Comparison of ENCODE assay signal across 8 cellular contexts in genomic region chr19:47186337-47187022, GRCh38. TPM values are rescaled to one million over a fixed set of nuclear protein-coding genes. Genes with fewer than 3 reads are reported as not detected.
DNase-seq lines count a peak whose midpoint lies in the region; ATAC-seq and TF ChIP-seq lines count a peak whose summit lies in the region.

No MANE protein-coding gene starts in this region.

- H3K27me3 ChIP-seq in stomach, result no peaks in the 10 kb centered on the region
- no peaks in the 10 kb centered on the region for H3K27me3 ChIP-seq in BE2C

- ATAC-seq in GM18511 (IDR thresholded peaks at IDR 0.05; ENCODE audit: unreplicated experiment), result peak; percentile 89
- ATAC-seq in HG02938 (IDR thresholded peaks at IDR 0.05; ENCODE audit: unreplicated experiment), result peak; percentile 88
- peak; percentile 87 for ATAC-seq in memory B cell (ENCODE audit: low read depth)

- intact Hi-C loops in stomach (cut with DNase I; ENCODE audit: low total_unique reads), result no loop called here

- DNase-seq in activated CD4-positive, alpha-beta T cell treated with anti-CD3 and anti-CD28 coated beads, Interleukin-2, amount 50 U/mL, for 24 hours (ENCODE audit: low read depth in 1 of 2, low spot score in 1 of 2), result peak; percentile 58 to 89
- DNase-seq in memory B cell (ENCODE audit: low spot score in 2 of 2), result peak; percentile 26 to 29
- no peak for DNase-seq in stomach
- DNase-seq in SKM-1 treated with dmso at 0.1 percent for 144 hours (lab: John Stamatoyannopoulos, UW; ENCODE audit: unreplicated experiment), result no peak
- DNase-seq in pons (ENCODE audit: low spot score), result no peak
- DNase-seq in BE2C, result no peak

- 77 to 84% (median 82%) methylated on average over 15 of the region's 15 CpGs for WGBS in stomach, 5 donors

- no peaks in the 10 kb centered on the region for H3K9me3 Mint-ChIP-seq in memory B cell

- TF ChIP-seq CTCF in stomach (IDR thresholded peaks at IDR 0.05) (no peak), BE2C (IDR thresholded peaks at IDR 0.05; ENCODE audit: low read depth, low read length) (no peak)

- peaks cover 11% of the 10 kb centered on the region for H3K36me3 Mint-ChIP-seq in memory B cell

- H3K4me3 Mint-ChIP-seq in memory B cell, result peak overlapping the region; percentile 63

- H3K4me1 ChIP-seq in stomach, result peaks cover 26 to 66% (median 41%) of the 10 kb centered on the region in 4 donors
- H3K4me1 ChIP-seq in BE2C, result peaks cover 21% of the 10 kb centered on the region

- no peaks in the 10 kb centered on the region for H3K27me3 Mint-ChIP-seq in memory B cell

- no peak for TF ChIP-seq EP300 in stomach (IDR thresholded peaks at IDR 0.05)

- peak overlapping the region in 4 of 5 donors; percentile 34 to 77 (median 45) for H3K27ac ChIP-seq in stomach

- no peak for TF ChIP-seq POLR2A in stomach (IDR thresholded peaks at IDR 0.05)

- H3K4me1 Mint-ChIP-seq in memory B cell, result peaks cover 14% of the 10 kb centered on the region

- H3K27ac Mint-ChIP-seq in memory B cell, result peak overlapping the region; percentile 75

- H3K4me3 ChIP-seq in stomach, result no peak overlapping the region
- no peak overlapping the region for H3K4me3 ChIP-seq in BE2C (ENCODE audit: low read depth, low read length)

- H3K36me3 ChIP-seq in stomach, result peaks cover 0 to 47% (median 26%) of the 10 kb centered on the region in 4 donors
- peaks cover 67% of the 10 kb centered on the region for H3K36me3 ChIP-seq in BE2C

- H3K9me3 ChIP-seq in stomach (no peaks in the 10 kb centered on the region), BE2C (no peaks in the 10 kb centered on the region)

RNA-seq across cellular contexts. Expression of gene BBC3, which starts 44.5 kb away (rescaled TPM):
- 10 to 100 TPM in 4 of 5 donors, 1 to 10 TPM in 1; 2.9 to 69.2 (median 17.0) TPM for total RNA-seq in stomach
- 1 to 10 TPM; 6.0 to 9.8 (median 8.7) TPM for polyA plus RNA-seq in stomach
- polyA plus RNA-seq in BE2C (2012; ENCODE audit: insufficient read depth, insufficient read length, low read depth), result 17.0 TPM

RNA-seq across cellular contexts. Expression of gene SAE1, which starts 55.8 kb away (rescaled TPM):
- 100 to 1,000 TPM in 1 of 5 donors, 10 to 100 TPM in 4; 16.2 to 373 (median 38.7) TPM for total RNA-seq in stomach
- polyA plus RNA-seq in stomach, result 10 to 100 TPM; 37.8 to 53.9 (median 48.4) TPM
- polyA plus RNA-seq in BE2C (2012; ENCODE audit: insufficient read depth, insufficient read length, low read depth), result 148 TPM

Comparison
In these comparisons a context has a peak if more than half of its experiments do, and no peak if none do; other contexts are left out.
1. DNase-seq: peak in activated CD4-positive, alpha-beta T cell treated with anti-CD3 and anti-CD28 coated beads, Interleukin-2, amount 50 U/mL, for 24 hours (2 of 2) and memory B cell (2 of 2); none in stomach (single experiment), SKM-1 treated with dmso at 0.1 percent for 144 hours (single experiment), pons (single experiment) and BE2C (single experiment).
2. Peak in every context shown above with its lines, with median percentiles within 50 percentile points of each other: ATAC-seq.